ENCODE assay signal across 14 cellular contexts in genomic region chr15:68638953-68639500, GRCh38.
DNase-seq lines count a peak whose midpoint lies in the region; ATAC-seq and TF ChIP-seq lines count a peak whose summit lies in the region.
"Had no signal": no experiment of that assay in that cellular context is flagged by ENCODE, and none has a peak within 500 bp of the region (broad histone marks: within the 10 kb centered on the region; RNA-seq: fewer than 3 reads in every experiment).

No MANE protein-coding gene starts in this region.

- peak overlapping the region; percentile 67 to 97 (median 92) for H3K27ac Mint-ChIP-seq in brain
- H3K27ac Mint-ChIP-seq: activated CD4-positive, alpha-beta memory T cell treated with anti-CD3 and anti-CD28 coated beads, Interleukin-2, amount 10 ng/mL, durations not matched to agents 7 days and 5 days; activated naive CD4-positive, alpha-beta T cell treated with anti-CD3 and anti-CD28 coated beads for 36 hours had no signal

- WGBS in heart right ventricle, 2 donors = 92% methylated on average over 2 of the region's 2 CpGs

- H3K36me3 Mint-ChIP-seq in brain = no peaks in the 10 kb centered on the region

- H3K4me1 Mint-ChIP-seq in brain = peaks cover 93% of the 10 kb centered on the region
- H3K4me1 Mint-ChIP-seq: activated CD4-positive, alpha-beta memory T cell treated with anti-CD3 and anti-CD28 coated beads, Interleukin-2, amount 10 ng/mL, durations not matched to agents 7 days and 5 days had no signal

- no peaks in the 10 kb centered on the region for H3K9me3 ChIP-seq in heart right ventricle

- peak overlapping the region in 7 of 10 donors; percentile 32 to 56 (median 47) for H3K27ac ChIP-seq in heart right ventricle

- no peaks in the 10 kb centered on the region for H3K9me3 Mint-ChIP-seq in brain
- H3K9me3 Mint-ChIP-seq: activated CD4-positive, alpha-beta memory T cell treated with anti-CD3 and anti-CD28 coated beads, Interleukin-2, amount 10 ng/mL, durations not matched to agents 7 days and 5 days; activated naive CD4-positive, alpha-beta T cell treated with anti-CD3 and anti-CD28 coated beads for 36 hours; IgD-negative memory B cell had no signal

- no peaks in the 10 kb centered on the region for H3K36me3 ChIP-seq in heart right ventricle

- no peak overlapping the region for H3K4me3 Mint-ChIP-seq in brain
- H3K4me3 Mint-ChIP-seq: activated CD4-positive, alpha-beta memory T cell treated with anti-CD3 and anti-CD28 coated beads, Interleukin-2, amount 10 ng/mL, durations not matched to agents 7 days and 5 days; activated naive CD4-positive, alpha-beta T cell treated with anti-CD3 and anti-CD28 coated beads for 36 hours; IgD-negative memory B cell had no signal

- no peak for ATAC-seq in heart right ventricle
- ATAC-seq in GM21786 (IDR thresholded peaks at IDR 0.05; ENCODE audit: unreplicated experiment) = no peak

- intact Hi-C loops in heart right ventricle (cut with DNase I) = no loop called here

- TF ChIP-seq CTCF in brain (conservative IDR thresholded peaks at IDR 0.05) = no peak
- TF ChIP-seq CTCF in heart right ventricle (IDR thresholded peaks at IDR 0.05) = no peak

- DNase-seq in GM03348 (ENCODE audit: low spot score) = peak; percentile 55
- DNase-seq in heart right ventricle = no peak
- DNase-seq in stromal cell of bone marrow (ENCODE audit: low read depth) = peak; percentile 68
- no peak for DNase-seq in NCI-H774 (lab: John Stamatoyannopoulos, UW)
- no peak for DNase-seq in GOT3 (lab: John Stamatoyannopoulos, UW)
- no peak for DNase-seq in midbrain (lab: John Stamatoyannopoulos, UW)
- DNase-seq: activated CD4-positive, alpha-beta memory T cell treated with anti-CD3 and anti-CD28 coated beads, Interleukin-2, amount 10 ng/mL, durations not matched to agents 7 days and 5 days; activated naive CD4-positive, alpha-beta T cell treated with anti-CD3 and anti-CD28 coated beads for 36 hours; COR-L47; hippocampal formation; NCI-H1930 had no signal

- peaks cover 19 to 77% (median 61%) of the 10 kb centered on the region in 9 donors for H3K4me1 ChIP-seq in heart right ventricle

- no peak overlapping the region for H3K4me3 ChIP-seq in heart right ventricle

- H3K27me3 ChIP-seq in heart right ventricle = no peaks in the 10 kb centered on the region

- H3K27me3 Mint-ChIP-seq in brain = no peaks in the 10 kb centered on the region
- H3K27me3 Mint-ChIP-seq: activated CD4-positive, alpha-beta memory T cell treated with anti-CD3 and anti-CD28 coated beads, Interleukin-2, amount 10 ng/mL, durations not matched to agents 7 days and 5 days had no signal

Comparison
In these comparisons a context has a peak if more than half of its experiments do, and no peak if none do; other contexts are left out.
1. DNase-seq: peak in GM03348 (single experiment) and stromal cell of bone marrow (single experiment); none in heart right ventricle (0 of 2), NCI-H774 (single experiment), GOT3 (single experiment) and midbrain (single experiment).